ENCODE assay signal across 12 cellular contexts in the genomic region with DNA sequence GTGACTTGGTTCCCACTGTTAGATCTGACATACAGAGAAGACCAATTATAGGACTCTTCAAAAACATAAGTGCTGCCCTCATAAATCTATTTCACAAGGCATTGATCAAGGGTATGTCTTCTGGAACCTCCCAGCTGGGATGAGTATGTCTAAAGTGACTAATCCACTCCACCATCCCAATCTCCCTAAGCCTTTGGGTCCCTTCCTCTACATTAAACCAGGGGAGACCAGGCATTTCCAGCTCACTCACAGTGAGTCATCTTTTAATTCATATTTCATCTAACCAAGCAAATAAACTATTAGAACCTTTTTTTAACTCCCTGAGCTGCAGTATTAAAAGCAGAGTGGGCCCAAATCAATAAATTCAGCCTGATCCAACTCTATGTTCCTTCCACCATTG. TPM values are rescaled to one million over a fixed set of nuclear protein-coding genes. Genes with fewer than 3 reads are reported as not detected.
"Had no signal": no experiment of that assay in that cellular context is flagged by ENCODE, and none has a peak within 500 bp of the region (broad histone marks: within the 10 kb centered on the region; RNA-seq: fewer than 3 reads in every experiment).

No MANE protein-coding gene starts in this region.

RNA-seq across cellular contexts. Expression of a gene that starts 11.7 kb away (rescaled TPM):
- total RNA-seq: activated CD4-positive, alpha-beta memory T cell treated with anti-CD3 and anti-CD28 coated beads for 36 hours; activated CD4-positive, alpha-beta T cell treated with anti-CD3 and anti-CD28 coated beads for 36 hours; activated CD4-positive, alpha-beta T cell treated with anti-CD3 and anti-CD28 coated beads, Interleukin-2, amount 10 ng/mL, durations not matched to agents 24 days and 14 days; activated CD8-positive, alpha-beta memory T cell treated with anti-CD3 and anti-CD28 coated beads for 36 hours; activated CD8-positive, alpha-beta memory T cell treated with anti-CD3 and anti-CD28 coated beads, Interleukin-2, amount 10 ng/mL, durations not matched to agents 7 days and 5 days; activated CD8-positive, alpha-beta T cell treated with anti-CD3 and anti-CD28 coated beads, Interleukin-2, amount 10 ng/mL, durations not matched to agents 7 days and 5 days; activated naive CD4-positive, alpha-beta T cell treated with anti-CD3 and anti-CD28 coated beads for 36 hours; activated naive CD8-positive, alpha-beta T cell treated with anti-CD3 and anti-CD28 coated beads for 36 hours; activated T-helper 1 cell treated with anti-CD3 and anti-CD28 coated beads, Interleukin-12 subunit alpha, Interleukin-12 subunit beta, Interleukin-2, Interleukin-4 antibody, amounts not matched to agents 30 ng/mL and 10 ng/mL and 1 ng/mL, durations not matched to agents 14 hours and 24 hours and 36 hours; activated T-helper 2 cell treated with anti-CD3 and anti-CD28 coated beads, Interferon-gamma antibody, Interleukin-2, Interleukin-4, amounts not matched to agents 10 μg/mL and 5 μg/mL and 100 μg/mL, durations not matched to agents 14 hours and 24 hours and 36 hours; dermis microvascular lymphatic vessel endothelial cell; endothelial cell of umbilical vein had no signal
- polyA plus RNA-seq: endothelial cell of umbilical vein had no signal
